19 cellular contexts compared by ENCODE assay signal in genomic region chr2:120132691-120133090, GRCh38.
DNase-seq lines count a peak whose midpoint lies in the region; TF ChIP-seq lines count a peak whose summit lies in the region.
"Had no signal": no experiment of that assay in that cellular context is flagged by ENCODE, and none has a peak within 500 bp of the region (broad histone marks: within the 10 kb centered on the region; RNA-seq: fewer than 3 reads in every experiment).

No MANE protein-coding gene starts in this region.

- H4K20me1 ChIP-seq in SK-N-SH (ENCODE audit: insufficient read depth), result no peaks in the 10 kb centered on the region

- POLR2A ChIA-PET in SK-N-SH (lab: Yijun Ruan, JAX), result no interaction called here

- H3K14ac ChIP-seq in neuronal stem cell (ENCODE audit: low read length), result no peak overlapping the region

- no peak overlapping the region for H2BK12ac ChIP-seq in neuronal stem cell (ENCODE audit: low read length)

- no peak overlapping the region for H2BK120ac ChIP-seq in neuronal stem cell (ENCODE audit: low read depth, low read length)

- H3K4me3 ChIP-seq in SK-N-SH (ENCODE audit: low read depth in 2 of 2, low read length in 1 of 2) (no peak overlapping the region), brain microvascular endothelial cell (ENCODE audit: low read depth, low read length) (no peak overlapping the region), mesodermal cell (ENCODE audit: extremely low read depth, insufficient read depth, low read length, poor library complexity, severe bottlenecking) (no peak overlapping the region), neuronal stem cell (ENCODE audit: low read length in 2 of 2) (no peak overlapping the region)
- H3K4me3 ChIP-seq: GM12878 had no signal

- WGBS in SK-N-SH (ENCODE audit: low lambda C conversion rate), result 96% methylated on average over 1 of the region's 1 CpG
- WGBS in mesodermal cell (ENCODE audit: insufficient coverage in 2 of 2), 2 experiments, result 100% methylated on average over 1 of the region's 1 CpG
- no CpG with 5 or more reads among the region's 1 CpG for WGBS in neuronal stem cell (ENCODE audit: extremely low coverage in 2 of 2, insufficient read length in 2 of 2, insufficient replicate concordance in 1 of 2), 2 donors

- no peak overlapping the region for H4K91ac ChIP-seq in neuronal stem cell (ENCODE audit: low read depth, low read length, poor library complexity)

- H4K8ac ChIP-seq in neuronal stem cell (ENCODE audit: low read depth, low read length), result no peak overlapping the region

- no peak overlapping the region for H3K18ac ChIP-seq in neuronal stem cell (ENCODE audit: low read length)

- H3K27me3 ChIP-seq in SK-N-SH (ENCODE audit: insufficient read depth) (no peaks in the 10 kb centered on the region), brain microvascular endothelial cell (replicated peaks) (no peaks in the 10 kb centered on the region), neuronal stem cell (ENCODE audit: control insufficient read depth in 3 of 3, insufficient read depth in 3 of 3, low read depth in 1 of 3, low read length in 3 of 3) (no peaks in the 10 kb centered on the region)

- no peak overlapping the region for H2AK5ac ChIP-seq in neuronal stem cell (ENCODE audit: low read depth, low read length)

- no peak overlapping the region for H3K23ac ChIP-seq in neuronal stem cell (ENCODE audit: low read depth, low read length, poor library complexity)

- 0 out of 2 replicates have a peak overlapping the region, but pooled peaks have one; percentile 9 for H2AFZ ChIP-seq in SK-N-SH (ENCODE audit: low read depth)
- no peak overlapping the region for H2AFZ ChIP-seq in neuronal stem cell (ENCODE audit: low read length)

- TF ChIP-seq CTCF in SK-N-SH (IDR thresholded peaks at IDR 0.05), result no peak
- no peak for TF ChIP-seq CTCF in brain microvascular endothelial cell (IDR thresholded peaks at IDR 0.05; ENCODE audit: low read depth, low read length, missing control alignments)

- DNase-seq in SK-N-SH (no peak), brain microvascular endothelial cell (no peak), NCI-H187 treated with DMSO at 0.1 percent for 48 hours (lab: John Stamatoyannopoulos, UW) (no peak), NCI-H1417 treated with DMSO at 0.1 percent for 48 hours (lab: John Stamatoyannopoulos, UW) (no peak), neuronal stem cell (ENCODE audit: low spot score) (no peak)
- no peak for DNase-seq in activated CD4-positive, alpha-beta T cell treated with anti-CD3 and anti-CD28 coated beads for 1 hour
- DNase-seq: Caco-2; CD8-positive, alpha-beta T cell; DMS79; GDM1; Karpas-422; NCI-H1092; NCI-H1436 treated with DMSO at 0.1 percent for 48 hours; NCI-H2029 treated with DMSO at 0.1 percent for 48 hours; NCI-H69; Right ventricle myocardium superior; RPMI8226 had no signal

- H3K4ac ChIP-seq in neuronal stem cell (ENCODE audit: low read length), result no peak overlapping the region

- CTCF ChIA-PET in SK-N-SH (lab: Yijun Ruan, JAX), result interaction anchor here (0.6 to 5.3 kb wide), 4 partner anchors 23 to 932 kb away, joined by 3 to 33 read pairs (median 16); no protein-coding TSS in a partner anchor

- no peak overlapping the region for H2BK15ac ChIP-seq in neuronal stem cell (ENCODE audit: low read length)

- H3K4me2 ChIP-seq in SK-N-SH (0 out of 2 replicates have a peak overlapping the region, but pooled peaks have one; percentile 28), neuronal stem cell (ENCODE audit: insufficient read depth, low read length, poor library complexity, severe bottlenecking) (no peak overlapping the region)

- no peak overlapping the region for H2BK5ac ChIP-seq in neuronal stem cell (ENCODE audit: low read length)

- H3K9me2 ChIP-seq in SK-N-SH, result no peaks in the 10 kb centered on the region

- H3K79me2 ChIP-seq in SK-N-SH (ENCODE audit: insufficient read depth), result no peaks in the 10 kb centered on the region

- H3K79me1 ChIP-seq in neuronal stem cell (ENCODE audit: low read depth, low read length), result no peaks in the 10 kb centered on the region

- no peak for TF ChIP-seq RAD21 in SK-N-SH (IDR thresholded peaks at IDR 0.05; ENCODE audit: low read length)

- H3K9me3 ChIP-seq in SK-N-SH, result no peaks in the 10 kb centered on the region
- no peaks in the 10 kb centered on the region for H3K9me3 ChIP-seq in mesodermal cell (ENCODE audit: control insufficient read depth, low read length)
- H3K9me3 ChIP-seq in neuronal stem cell (replicated peaks in 1 of 2; ENCODE audit: control insufficient read depth in 2 of 2, insufficient read depth in 1 of 2, low read depth in 1 of 2, low read length in 2 of 2), result peaks cover 13 to 26% of the 10 kb centered on the region in 2 donors
- H3K9me3 ChIP-seq: Caco-2 had no signal

- H3K27ac ChIP-seq in SK-N-SH (ENCODE audit: low read depth in 2 of 2, low read length in 1 of 2) (peak overlapping the region; percentile 48 to 92; a peak in 3 of 4 replicates), brain microvascular endothelial cell (peak overlapping the region; percentile 91), mesodermal cell (ENCODE audit: low read depth, low read length, severe bottlenecking) (peak overlapping the region; percentile 55), neuronal stem cell (replicated peaks; ENCODE audit: low read length) (no peak overlapping the region)

- TF ChIP-seq EP300 in SK-N-SH (IDR thresholded peaks at IDR 0.05; ENCODE audit: borderline replicate concordance in 1 of 2, low read depth in 1 of 2, low read length in 1 of 2), result no peak

- in situ Hi-C loops in brain microvascular endothelial cell (cut with HindIII; ENCODE audit: low pct_ligation_motif_present, low sequenced_read_pairs), result no loop called here

- H3K4me1 ChIP-seq in SK-N-SH (ENCODE audit: control insufficient read depth in 1 of 2, insufficient read depth in 2 of 2, low read depth in 1 of 2, low read length in 1 of 2) (peaks cover 3 to 24% of the 10 kb centered on the region in 2 experiments; a peak in 2 of 4 replicates), mesodermal cell (ENCODE audit: control insufficient read depth, insufficient read depth, low read length, poor library complexity, severe bottlenecking) (peaks cover 20% of the 10 kb centered on the region), neuronal stem cell (ENCODE audit: control insufficient read depth in 2 of 2, insufficient read depth in 1 of 2, low read depth in 1 of 2, low read length in 2 of 2) (no peaks in the 10 kb centered on the region)
- H3K4me1 ChIP-seq: Caco-2 had no signal

- H3K9ac ChIP-seq in SK-N-SH, result no peak overlapping the region
- no peak overlapping the region for H3K9ac ChIP-seq in neuronal stem cell (ENCODE audit: low read depth, low read length, poor library complexity)

- H3F3A ChIP-seq in SK-N-SH (replicated peaks; ENCODE audit: insufficient read depth), result peaks cover 4% of the 10 kb centered on the region

- H3K36me3 ChIP-seq in SK-N-SH (replicated peaks in 1 of 2; ENCODE audit: control insufficient read depth in 1 of 2, insufficient read depth in 2 of 2, low read length in 1 of 2) (peaks cover 11 to 17% of the 10 kb centered on the region in 2 experiments), brain microvascular endothelial cell (replicated peaks) (no peaks in the 10 kb centered on the region), mesodermal cell (ENCODE audit: control insufficient read depth, insufficient read depth, low read length) (peaks cover 31% of the 10 kb centered on the region), neuronal stem cell (replicated peaks in 1 of 2; ENCODE audit: control insufficient read depth in 2 of 2, insufficient read depth in 2 of 2, low read length in 2 of 2) (peaks cover 19 to 65% of the 10 kb centered on the region in 2 donors)

TF ChIP-seq in SK-N-SH, 30 proteins besides CTCF, POLR2A, EP300 and RAD21:
- no peak for TF ChIP-seq POLR2AphosphoS5 (IDR thresholded peaks at IDR 0.05; ENCODE audit: low read depth, low read length)
- TF ChIP-seq ELF1 (IDR thresholded peaks at IDR 0.05), result no peak
- TF ChIP-seq JUND (IDR thresholded peaks at IDR 0.05), result no peak
- TF ChIP-seq FOSL2 (IDR thresholded peaks at IDR 0.05; ENCODE audit: borderline replicate concordance, low read depth), result no peak
- no peak for TF ChIP-seq MAX (IDR thresholded peaks at IDR 0.05; ENCODE audit: low read depth)
- TF ChIP-seq RXRA (IDR thresholded peaks at IDR 0.05; ENCODE audit: borderline replicate concordance, low read depth), result no peak
